1 cellular context compared by ENCODE assay signal in the genomic region with DNA sequence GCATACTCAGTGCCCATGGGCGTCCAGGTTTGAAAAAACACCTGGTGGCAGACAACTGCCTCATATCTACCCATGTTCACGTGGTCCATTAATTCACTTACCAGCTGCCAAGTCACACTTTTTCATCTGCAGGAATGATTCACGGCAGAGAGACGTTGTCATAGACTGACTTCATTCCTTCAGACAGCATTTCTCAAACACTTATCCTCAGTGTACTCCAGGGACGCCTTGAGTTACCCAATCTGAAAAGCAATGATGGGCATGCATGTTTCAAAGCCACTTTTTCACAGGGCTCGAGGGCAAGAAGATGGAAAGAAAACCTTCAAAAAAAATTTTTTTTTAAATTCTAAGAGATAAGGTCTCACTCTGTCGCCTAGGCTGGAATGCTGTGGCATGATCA.
TF ChIP-seq lines count a peak whose summit lies in the region.

No MANE protein-coding gene starts in this region.

TF ChIP-seq in K562, 482 proteins besides CTCF, POLR2A, EP300 and RAD21:
- TF ChIP-seq ZNF24 (IDR thresholded peaks at IDR 0.05) = peak; percentile 8; the same call in 1 of the 2 replicates
- no peak for TF ChIP-seq JUND (IDR thresholded peaks at IDR 0.05; ENCODE audit: borderline replicate concordance, low read depth, low read length)
- no peak for TF ChIP-seq JUND (tag; IDR thresholded peaks at IDR 0.05; ENCODE audit: borderline replicate concordance, low read depth, low read length)
TF ChIP-seq in K562: peak in this region for 1.
